8 cellular contexts compared by ENCODE assay signal in genomic region chr9:83219154-83219923, GRCh38.
DNase-seq lines count a peak whose midpoint lies in the region; ATAC-seq, FAIRE-seq and TF ChIP-seq lines count a peak whose summit lies in the region.

No MANE protein-coding gene starts in this region.

- H3K4me3 ChIP-seq in Jurkat, Clone E6-1 (ENCODE audit: low read length), result peak overlapping the region; percentile 54
- H3K4me3 ChIP-seq in Peyer's patch (peak overlapping the region; percentile 15 to 72 (median 48)), dorsolateral prefrontal cortex (peak overlapping the region; percentile 49 to 85 (median 66)), small intestine (ENCODE audit: low read depth in 1 of 2, low read length in 2 of 2) (peak overlapping the region; percentile 4 to 23)

- peak; percentile 25 for DNase-seq in AG09319 (ENCODE audit: extremely low read depth, low read depth)
- DNase-seq in Jurkat, Clone E6-1 (ENCODE audit: low read depth, low spot score), result peak; percentile 55
- DNase-seq in Peyer's patch, result peak in 2 of 3 donors; percentile 62 to 79
- DNase-seq in dorsolateral prefrontal cortex, result peak; percentile 46 to 89 (median 74)
- peak; percentile 76 for DNase-seq in small intestine

- H3K36me3 ChIP-seq in Peyer's patch, result no peaks in the 10 kb centered on the region
- no peaks in the 10 kb centered on the region for H3K36me3 ChIP-seq in small intestine (ENCODE audit: control insufficient read depth in 2 of 2, insufficient read depth in 2 of 2, low read length in 2 of 2)

- intact Hi-C loops in dorsolateral prefrontal cortex (cut with DNase I), result loop anchor here in 1 of 2 donors (5.0 to 10.0 kb wide), 3 partner anchors 323 to 695 kb away; no protein-coding TSS in a partner anchor

- FAIRE-seq in small intestine (lab: Jason Lieb, UNC), result no peak

- TF ChIP-seq POLR2A in Peyer's patch (IDR thresholded peaks at IDR 0.05), result no peak

- H3K9me3 ChIP-seq in Peyer's patch (no peaks in the 10 kb centered on the region), small intestine (ENCODE audit: control insufficient read depth, low read depth) (no peaks in the 10 kb centered on the region)

- peak; percentile 57 for ATAC-seq in GM18498 (IDR thresholded peaks at IDR 0.05; ENCODE audit: unreplicated experiment)
- ATAC-seq in HG02938 (IDR thresholded peaks at IDR 0.05; ENCODE audit: unreplicated experiment), result no peak

- H3K27me3 ChIP-seq in Peyer's patch (no peaks in the 10 kb centered on the region), dorsolateral prefrontal cortex (no peaks in the 10 kb centered on the region), layer of hippocampus (ENCODE audit: control insufficient read depth, insufficient read depth, low read length) (no peaks in the 10 kb centered on the region), small intestine (ENCODE audit: control insufficient read depth in 2 of 2, insufficient read depth in 2 of 2, low read length in 2 of 2) (no peaks in the 10 kb centered on the region)

- TF ChIP-seq CTCF in AG09319 (IDR thresholded peaks at IDR 0.05; ENCODE audit: low read depth, low read length), result peak; percentile 49
- peak in 2 of 6 experiments; percentile 5 to 54 for TF ChIP-seq CTCF in Peyer's patch (IDR thresholded peaks at IDR 0.05)
- TF ChIP-seq CTCF in dorsolateral prefrontal cortex (IDR thresholded peaks at IDR 0.05 in 54 of 56, conservative IDR thresholded peaks at IDR 0.05 in 2 of 56; ENCODE audit: low read depth in 1 of 56, partially characterized antibody in 56 of 56), result peak in 51 of 56 donors; percentile 7 to 82 (median 60)

- 2 to 4% (median 3%) methylated on average over 40 of the region's 40 CpGs for WGBS in small intestine, 3 donors

- no peaks in the 10 kb centered on the region for H3K4me1 ChIP-seq in Peyer's patch
- no peaks in the 10 kb centered on the region for H3K4me1 ChIP-seq in small intestine (ENCODE audit: control insufficient read depth in 2 of 2, insufficient read depth in 1 of 2, low read depth in 1 of 2, low read length in 1 of 2)

- H3K27ac ChIP-seq in Peyer's patch, result peak overlapping the region in 2 of 4 donors; percentile 24 to 39
- H3K27ac ChIP-seq in dorsolateral prefrontal cortex, result peak overlapping the region in 23 of 59 donors; percentile 7 to 76 (median 45)
- peak overlapping the region; percentile 30 for H3K27ac ChIP-seq in layer of hippocampus (ENCODE audit: low read depth, low read length)
- H3K27ac ChIP-seq in small intestine (ENCODE audit: low read depth in 1 of 2, low read length in 1 of 2), result peak overlapping the region in 1 of 2 donors; percentile 56

Comparison
In these comparisons a context has a peak if more than half of its experiments do, and no peak if none do; other contexts are left out.
1. DNase-seq: peak in every context shown above with its lines; median percentile 76 in small intestine; 74 in dorsolateral prefrontal cortex; 70 in Peyer's patch; 55 in Jurkat, Clone E6-1; 25 in AG09319.
2. H3K4me3 ChIP-seq: peak in every context shown above with its lines; median percentile 66 in dorsolateral prefrontal cortex; 54 in Jurkat, Clone E6-1; 48 in Peyer's patch; 14 in small intestine.